In genomic region chr1:18062180-18062579, GRCh38 we compare ENCODE assay signal across 21 cellular contexts. TPM values are rescaled to one million over a fixed set of nuclear protein-coding genes. Genes with fewer than 3 reads are reported as not detected.
DNase-seq lines count a peak whose midpoint lies in the region; ATAC-seq, FAIRE-seq and TF ChIP-seq lines count a peak whose summit lies in the region.
"Had no signal": no experiment of that assay in that cellular context is flagged by ENCODE, and none has a peak within 500 bp of the region (broad histone marks: within the 10 kb centered on the region; RNA-seq: fewer than 3 reads in every experiment).

No MANE protein-coding gene starts in this region.

- WGBS in A549 (ENCODE audit: missing lambda C conversion rate): 0% methylated on average over 2 of the region's 2 CpGs
- 47% methylated on average over 2 of the region's 2 CpGs for WGBS in liver

- H3K4me1 Mint-ChIP-seq in WTC11 (no peaks in the 10 kb centered on the region), immature natural killer cell (no peaks in the 10 kb centered on the region)
- H3K4me1 Mint-ChIP-seq: CD8-positive, alpha-beta memory T cell had no signal

- H3K9me3 Mint-ChIP-seq in WTC11: no peaks in the 10 kb centered on the region
- peaks cover 0 to 3% (median 0%) of the 10 kb centered on the region in 6 donors for H3K9me3 Mint-ChIP-seq in immature natural killer cell
- H3K9me3 Mint-ChIP-seq: H9 had no signal

- H3K36me3 Mint-ChIP-seq in WTC11: no peaks in the 10 kb centered on the region
- no peaks in the 10 kb centered on the region for H3K36me3 Mint-ChIP-seq in immature natural killer cell
- H3K36me3 Mint-ChIP-seq: CD8-positive, alpha-beta memory T cell had no signal

- H3K36me3 ChIP-seq in HEK293 (ENCODE audit: control insufficient read depth in 2 of 2, insufficient read depth in 1 of 2, low read length in 2 of 2): no peaks in the 10 kb centered on the region
- H3K36me3 ChIP-seq in liver (ENCODE audit: control insufficient read depth in 4 of 4, insufficient read depth in 3 of 4, low read depth in 1 of 4, low read length in 3 of 4): no peaks in the 10 kb centered on the region
- H3K36me3 ChIP-seq: BLaER1 treated with 17β-estradiol and CSF1 and Interleukin-3, amounts not matched to agents 10 nM and 100 nM; Peyer's patch had no signal

- TF ChIP-seq CTCF in A549 (IDR thresholded peaks at IDR 0.05) (no peak), HEK293 (tag by site-specific recombination; IDR thresholded peaks at IDR 0.05) (no peak), WTC11 (IDR thresholded peaks at IDR 0.05) (no peak), liver (IDR thresholded peaks at IDR 0.05; ENCODE audit: low read depth, low read length, missing input control) (no peak)

- DNase-seq in A549 (ENCODE audit: low read depth in 1 of 2, low spot score in 1 of 2) (no peak), WTC11 (ENCODE audit: low spot score) (peak; percentile 49), left colon (no peak), immature natural killer cell (no peak), DMS153 treated with DMSO at 0.1 percent for 48 hours (lab: John Stamatoyannopoulos, UW; ENCODE audit: unreplicated experiment) (no peak)
- DNase-seq: CD8-positive, alpha-beta memory T cell; H9; KG1; NCI-H1092; NCI-H146; NCI-H2081; NCI-H524; Peyer's patch had no signal

- no peak overlapping the region for H3K4me2 ChIP-seq in A549
- H3K4me2 ChIP-seq: BLaER1 treated with 17β-estradiol and CSF1 and Interleukin-3, amounts not matched to agents 10 nM and 100 nM had no signal

- no peak for TF ChIP-seq EP300 in A549 (IDR thresholded peaks at IDR 0.05)

- intact Hi-C loops in left colon (cut with DNase I, micrococcal nuclease): no loop called here

- H3K4me1 ChIP-seq in A549 (no peaks in the 10 kb centered on the region), HEK293 (ENCODE audit: control insufficient read depth, insufficient read depth, low read length) (no peaks in the 10 kb centered on the region), liver (ENCODE audit: control insufficient read depth in 4 of 4, insufficient read depth in 4 of 4, low read length in 3 of 4) (no peaks in the 10 kb centered on the region)
- H3K4me1 ChIP-seq: Peyer's patch had no signal

- peaks cover 0 to 9% (median 2%) of the 10 kb centered on the region in 4 donors for H3K27me3 ChIP-seq in liver (ENCODE audit: control insufficient read depth in 4 of 4, insufficient read depth in 4 of 4, low read length in 3 of 4)
- H3K27me3 ChIP-seq: BLaER1 treated with 17β-estradiol and CSF1 and Interleukin-3, amounts not matched to agents 10 nM and 100 nM; Peyer's patch had no signal

- H3K4me3 Mint-ChIP-seq in WTC11 (no peak overlapping the region), immature natural killer cell (no peak overlapping the region)
- H3K4me3 Mint-ChIP-seq: CD8-positive, alpha-beta memory T cell; H9 had no signal

- CTCF ChIA-PET in A549 (lab: Yijun Ruan, JAX) (no interaction called here), HEK293 (lab: Yijun Ruan, JAX) (interaction anchor here (0.6 kb wide), 1 partner anchor 366 kb away, joined by 4 read pairs; no protein-coding TSS in a partner anchor), WTC11 (lab: Charles Lee) (interaction anchor here (0.6 to 0.7 kb wide), 4 partner anchors 22 to 158 kb away, joined by 3 to 6 read pairs (median 3); no protein-coding TSS in a partner anchor)

- TF ChIP-seq RAD21 in A549 (conservative IDR thresholded peaks at IDR 0.05 in 1 of 2, IDR thresholded peaks at IDR 0.05 in 1 of 2) (no peak), liver (IDR thresholded peaks at IDR 0.05) (no peak)

- no peak overlapping the region for H3K9ac ChIP-seq in liver (ENCODE audit: low read depth in 1 of 2, low read length in 2 of 2)
- H3K9ac ChIP-seq: BLaER1 treated with 17β-estradiol and CSF1 and Interleukin-3, amounts not matched to agents 10 nM and 100 nM had no signal

- H3K27ac Mint-ChIP-seq in WTC11 (no peak overlapping the region), immature natural killer cell (no peak overlapping the region)
- H3K27ac Mint-ChIP-seq: CD8-positive, alpha-beta memory T cell; H9 had no signal

- H3K9me3 ChIP-seq in A549 (no peaks in the 10 kb centered on the region; the same call in 2 of the 3 replicates), HEK293 (ENCODE audit: control insufficient read depth, insufficient read depth, low read depth, low read length) (no peaks in the 10 kb centered on the region), liver (ENCODE audit: control insufficient read depth in 4 of 4, low read length in 3 of 4) (no peaks in the 10 kb centered on the region)
- H3K9me3 ChIP-seq: BLaER1 treated with 17β-estradiol and CSF1 and Interleukin-3, amounts not matched to agents 10 nM and 100 nM; Peyer's patch had no signal

- peaks cover 60% of the 10 kb centered on the region for H3K27me3 Mint-ChIP-seq in WTC11 (ENCODE audit: low read depth)
- peaks cover 7 to 9% (median 8%) of the 10 kb centered on the region in 3 donors for H3K27me3 Mint-ChIP-seq in immature natural killer cell (ENCODE audit: low read depth in 3 of 3)

- H3K27ac ChIP-seq in A549: no peak overlapping the region
- no peak overlapping the region for H3K27ac ChIP-seq in HEK293 (ENCODE audit: extremely low read depth, low read depth, low read length)
- H3K27ac ChIP-seq in liver (ENCODE audit: low read depth in 1 of 2, low read length in 2 of 2): no peak overlapping the region
- H3K27ac ChIP-seq: BLaER1 treated with 17β-estradiol and CSF1 and Interleukin-3, amounts not matched to agents 10 nM and 100 nM; Peyer's patch; SK-N-MC had no signal

- no peak for TF ChIP-seq POLR2A in A549 (IDR thresholded peaks at IDR 0.05; ENCODE audit: low read length)

- no peak for FAIRE-seq in A549 (lab: Jason Lieb, UNC)
- FAIRE-seq: A204.1, D721Med had no signal

- POLR2A ChIA-PET in A549 (lab: Yijun Ruan, JAX) (no interaction called here), HEK293 (lab: Yijun Ruan, JAX) (no interaction called here), WTC11 (lab: Charles Lee) (interaction anchor here (0.6 to 0.7 kb wide), 2 partner anchors 18 to 242 kb away, joined by 3 to 5 read pairs; no protein-coding TSS in a partner anchor)

- H3K4me3 ChIP-seq in A549: no peak overlapping the region
- no peak overlapping the region for H3K4me3 ChIP-seq in HEK293 (ENCODE audit: low read depth, low read length)
- no peak overlapping the region for H3K4me3 ChIP-seq in liver (ENCODE audit: low read depth in 1 of 3, low read length in 3 of 3)
- H3K4me3 ChIP-seq: BLaER1 treated with 17β-estradiol and CSF1 and Interleukin-3, amounts not matched to agents 10 nM and 100 nM; Peyer's patch; SK-N-MC had no signal

- no peak for ATAC-seq in A549
- ATAC-seq in WTC11: no peak
- no peak for ATAC-seq in left colon
- ATAC-seq in HG02981 (IDR thresholded peaks at IDR 0.05; ENCODE audit: unreplicated experiment): no peak
- ATAC-seq: Right ventricle myocardium inferior had no signal

TF ChIP-seq in HEK293, 187 proteins besides CTCF, POLR2A, EP300 and RAD21 (continues in another document):
- TF ChIP-seq ZFHX2 (tag by site-specific recombination; conservative IDR thresholded peaks at IDR 0.05): no peak
- TF ChIP-seq ZSCAN18 (tag by site-specific recombination; IDR thresholded peaks at IDR 0.05): no peak

TF ChIP-seq in WTC11, 78 proteins besides CTCF, POLR2A, EP300 and RAD21 (continues in another document):
- TF ChIP-seq JUN (CRISPR knock-in tag; IDR thresholded peaks at IDR 0.05): no peak
- TF ChIP-seq, protein P1, sequence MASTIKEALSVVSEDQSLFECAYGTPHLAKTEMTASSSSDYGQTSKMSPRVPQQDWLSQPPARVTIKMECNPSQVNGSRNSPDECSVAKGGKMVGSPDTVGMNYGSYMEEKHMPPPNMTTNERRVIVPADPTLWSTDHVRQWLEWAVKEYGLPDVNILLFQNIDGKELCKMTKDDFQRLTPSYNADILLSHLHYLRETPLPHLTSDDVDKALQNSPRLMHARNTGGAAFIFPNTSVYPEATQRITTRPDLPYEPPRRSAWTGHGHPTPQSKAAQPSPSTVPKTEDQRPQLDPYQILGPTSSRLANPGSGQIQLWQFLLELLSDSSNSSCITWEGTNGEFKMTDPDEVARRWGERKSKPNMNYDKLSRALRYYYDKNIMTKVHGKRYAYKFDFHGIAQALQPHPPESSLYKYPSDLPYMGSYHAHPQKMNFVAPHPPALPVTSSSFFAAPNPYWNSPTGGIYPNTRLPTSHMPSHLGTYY (CRISPR knock-in tag; IDR thresholded peaks at IDR 0.05): no peak
- no peak for TF ChIP-seq SP1 (CRISPR knock-in tag; conservative IDR thresholded peaks at IDR 0.05)

TF ChIP-seq in liver, 16 proteins besides CTCF, POLR2A, EP300 and RAD21:
- TF ChIP-seq REST (IDR thresholded peaks at IDR 0.05) (peak; percentile 91), FOXA1 (IDR thresholded peaks at IDR 0.05) (no peak), HNF4A (conservative IDR thresholded peaks at IDR 0.05) (no peak)

RNA-seq across cellular contexts. Expression of gene IGSF21, which starts 45.4 kb away (rescaled TPM):
- polyA plus RNA-seq in A549 (2011; rRNA removed): not detected in 2 replicates
- polyA plus RNA-seq in A549 (2012; cell fraction: cytosol; rRNA removed): not detected in 2 replicates
- polyA plus RNA-seq in A549 (2012; cell fraction: nucleus; rRNA removed): not detected in 2 replicates
- polyA plus RNA-seq in A549 (2017; fragmentation: RNase III; extraction: RNeasy Plus Mini Kit Qiagen cat#74134 plus additional on column Dnase treatment): not detected in 3 replicates
- not detected in 2 replicates for polyA minus RNA-seq in A549 (2011; rRNA and poly(A)+ RNA removed)
- total RNA-seq in WTC11 (2021): 28.0 to 30.5 TPM (median 28.5 TPM) in 3 replicates
- 1 to 10 TPM; 1.1 to 1.5 TPM for total RNA-seq in liver
- under 1 TPM; 0.31 to 0.68 TPM for polyA plus RNA-seq in liver
- total RNA-seq in left colon: 1 to 10 TPM in 1 of 2 donors, under 1 TPM in 1; 0.37 to 2.0 TPM
- not detected for polyA plus RNA-seq in immature natural killer cell
- total RNA-seq: CD8-positive, alpha-beta memory T cell; Peyer's patch had no signal
- polyA plus RNA-seq: CD8-positive, alpha-beta memory T cell had no signal
